ENCODE assay signal across 9 cellular contexts in genomic region chr19:10418281-10419199, GRCh38. TPM values are rescaled to one million over a fixed set of nuclear protein-coding genes. Genes with fewer than 3 reads are reported as not detected.
DNase-seq lines count a peak whose midpoint lies in the region; ATAC-seq and TF ChIP-seq lines count a peak whose summit lies in the region.
"Had no signal": no experiment of that assay in that cellular context is flagged by ENCODE, and none has a peak within 500 bp of the region (broad histone marks: within the 10 kb centered on the region; RNA-seq: fewer than 3 reads in every experiment).

No MANE protein-coding gene starts in this region.

- H3K27me3 ChIP-seq in OCI-LY1 (ENCODE audit: insufficient read depth, low read length) (peaks cover 2% of the 10 kb centered on the region; the same call in 1 of the 2 replicates), suprapubic skin (peaks cover 67% of the 10 kb centered on the region)

- peaks cover 40 to 56% of the 10 kb centered on the region in 2 donors for H3K27me3 Mint-ChIP-seq in effector memory CD8-positive, alpha-beta T cell

- peak; percentile 14 for DNase-seq in activated naive CD4-positive, alpha-beta T cell treated with anti-CD3 and anti-CD28 coated beads, Interleukin-2, amount 50 U/mL, for 16 hours
- no peak for DNase-seq in activated naive CD4-positive, alpha-beta T cell treated with anti-CD3 and anti-CD28 coated beads, Interleukin-2, amount 50 U/mL, for 72 hours (ENCODE audit: low spot score in 2 of 2)
- DNase-seq in effector memory CD8-positive, alpha-beta T cell, result no peak
- no peak for DNase-seq in suprapubic skin (ENCODE audit: low spot score in 2 of 2)
- no peak for DNase-seq in COLO668 (lab: John Stamatoyannopoulos, UW; ENCODE audit: unreplicated experiment)
- DNase-seq: SHP77 treated with DMSO at 0.1 percent for 48 hours had no signal

- peak overlapping the region; percentile 52 for H3K4me3 ChIP-seq in OCI-LY1 (ENCODE audit: low read depth, low read length, poor library complexity, severe bottlenecking)
- H3K4me3 ChIP-seq in suprapubic skin, result peak overlapping the region; percentile 38

- H3K9me3 ChIP-seq in OCI-LY1 (ENCODE audit: low read length) (no peaks in the 10 kb centered on the region), suprapubic skin (no peaks in the 10 kb centered on the region)

- H3K36me3 ChIP-seq in OCI-LY1 (ENCODE audit: insufficient read depth, low read length), result no peaks in the 10 kb centered on the region
- no peaks in the 10 kb centered on the region for H3K36me3 ChIP-seq in suprapubic skin

- H3K4me2 ChIP-seq in OCI-LY1 (ENCODE audit: low read length), result peak overlapping the region; percentile 56

- no peak overlapping the region; the same call in 1 of the 2 replicates for H3K9ac ChIP-seq in OCI-LY1 (ENCODE audit: low read length)

- no peak for ATAC-seq in activated naive CD4-positive, alpha-beta T cell treated with anti-CD3 and anti-CD28 coated beads, Interleukin-2, amount 50 U/mL, for 72 hours
- no peak for ATAC-seq in effector memory CD8-positive, alpha-beta T cell (replicated peaks)
- no peak for ATAC-seq in activated CD4-positive, CD25-positive, alpha-beta regulatory T cell treated with anti-CD3 and anti-CD28 coated beads, Interleukin-2, amount 50 U/mL, for 24 hours
- no peak for ATAC-seq in GM21390 (IDR thresholded peaks at IDR 0.05; ENCODE audit: unreplicated experiment)

- peaks cover 0 to 4% of the 10 kb centered on the region in 2 donors for H3K9me3 Mint-ChIP-seq in activated naive CD4-positive, alpha-beta T cell treated with anti-CD3 and anti-CD28 coated beads, Interleukin-2, amount 50 U/mL, for 72 hours
- no peaks in the 10 kb centered on the region for H3K9me3 Mint-ChIP-seq in effector memory CD8-positive, alpha-beta T cell

- 3% methylated on average over 27 of the region's 35 CpGs for WGBS in suprapubic skin

- H2AFZ ChIP-seq in OCI-LY1 (ENCODE audit: low read length), result no peak overlapping the region

- H3K9me2 ChIP-seq in OCI-LY1 (ENCODE audit: low read depth, low read length), result no peaks in the 10 kb centered on the region

- no peak for TF ChIP-seq CTCF in OCI-LY1 (IDR thresholded peaks at IDR 0.05; ENCODE audit: low read length)
- TF ChIP-seq CTCF in suprapubic skin (IDR thresholded peaks at IDR 0.05), result no peak

- peak overlapping the region; percentile 62 to 76 for H3K4me3 Mint-ChIP-seq in effector memory CD8-positive, alpha-beta T cell

- H3K27ac ChIP-seq in OCI-LY1 (ENCODE audit: low read depth, low read length, poor library complexity, severe bottlenecking) (no peak overlapping the region), suprapubic skin (no peak overlapping the region)

- H4K20me1 ChIP-seq in OCI-LY1 (ENCODE audit: insufficient read depth, low read length), result no peaks in the 10 kb centered on the region

- H3K4me1 Mint-ChIP-seq in effector memory CD8-positive, alpha-beta T cell (ENCODE audit: low read depth in 2 of 2), result peaks cover 44 to 47% of the 10 kb centered on the region in 2 donors

- no peak for TF ChIP-seq EP300 in suprapubic skin (IDR thresholded peaks at IDR 0.05)

- no peak overlapping the region for H3K27ac Mint-ChIP-seq in activated naive CD4-positive, alpha-beta T cell treated with anti-CD3 and anti-CD28 coated beads, Interleukin-2, amount 50 U/mL, for 72 hours
- H3K27ac Mint-ChIP-seq in effector memory CD8-positive, alpha-beta T cell, result peak overlapping the region in 1 of 2 donors; percentile 88

- H3K79me2 ChIP-seq in OCI-LY1 (ENCODE audit: insufficient read depth, low read length), result no peaks in the 10 kb centered on the region

- peaks cover 6 to 12% of the 10 kb centered on the region in 2 donors for H3K36me3 Mint-ChIP-seq in activated naive CD4-positive, alpha-beta T cell treated with anti-CD3 and anti-CD28 coated beads, Interleukin-2, amount 50 U/mL, for 72 hours
- H3K36me3 Mint-ChIP-seq in effector memory CD8-positive, alpha-beta T cell (ENCODE audit: insufficient read depth), result peaks cover 40% of the 10 kb centered on the region

- peaks cover 25% of the 10 kb centered on the region for H3K4me1 ChIP-seq in OCI-LY1 (ENCODE audit: insufficient read depth, low read length, severe bottlenecking)
- H3K4me1 ChIP-seq in suprapubic skin, result peaks cover 57% of the 10 kb centered on the region

- H3F3A ChIP-seq in OCI-LY1 (ENCODE audit: insufficient read depth, low read length), result no peaks in the 10 kb centered on the region

- TF ChIP-seq POLR2A in suprapubic skin (IDR thresholded peaks at IDR 0.05), result no peak

RNA-seq across cellular contexts. Expression of gene PDE4A, which starts 1.8 kb away (rescaled TPM):
- 1 to 10 TPM; 2.7 to 5.0 TPM for total RNA-seq in activated naive CD4-positive, alpha-beta T cell treated with anti-CD3 and anti-CD28 coated beads, Interleukin-2, amount 50 U/mL, for 72 hours
- total RNA-seq in suprapubic skin, result 1 to 10 TPM; 3.7 to 7.9 (median 5.6) TPM

RNA-seq across cellular contexts. Expression of gene CDC37, which starts 15.2 kb away (rescaled TPM):
- total RNA-seq in activated naive CD4-positive, alpha-beta T cell treated with anti-CD3 and anti-CD28 coated beads, Interleukin-2, amount 50 U/mL, for 72 hours, result 100 to 1,000 TPM; 140 to 188 TPM
- total RNA-seq in suprapubic skin, result 100 to 1,000 TPM in 3 of 4 donors, 10 to 100 TPM in 1; 91.7 to 178 (median 109) TPM

RNA-seq across cellular contexts. Expression of gene TYK2, which starts 38.2 kb away (rescaled TPM):
- 100 to 1,000 TPM; 164 to 232 TPM for total RNA-seq in activated naive CD4-positive, alpha-beta T cell treated with anti-CD3 and anti-CD28 coated beads, Interleukin-2, amount 50 U/mL, for 72 hours
- total RNA-seq in suprapubic skin, result 100 to 1,000 TPM in 2 of 4 donors, 10 to 100 TPM in 2; 80.4 to 200 (median 124) TPM
